Comparison of ENCODE assay signal across 28 cellular contexts in genomic region chr4:6092971-6093370, GRCh38.
"Had no signal": no experiment of that assay in that cellular context is flagged by ENCODE, and none has a peak within 500 bp of the region (broad histone marks: within the 10 kb centered on the region; RNA-seq: fewer than 3 reads in every experiment).

No MANE protein-coding gene starts in this region.

- H3K27ac Mint-ChIP-seq: mesothelial cell of epicardium, nephron progenitor cell had no signal

- H2AFZ ChIP-seq: hepatocyte had no signal

- H3K79me2 ChIP-seq: hepatocyte had no signal

- H3K27me3 ChIP-seq: dorsolateral prefrontal cortex, foreskin keratinocyte, left lung, right atrium auricular region, thyroid gland, vagina had no signal

- DNase-seq: dorsolateral prefrontal cortex; effector CD4-positive, alpha-beta T cell; foreskin keratinocyte; heart left ventricle; left cardiac atrium; left lung; mesenchymal stem cell; mucosa of descending colon; naive B cell; nephron progenitor cell; nucleus accumbens; stimulated activated CD4-positive, alpha-beta T cell treated with anti-CD3 and anti-CD28 coated beads, Interleukin-12 subunit alpha, Interleukin-12 subunit beta, amount 100 ng/mL, for 4 hours; stimulated activated CD4-positive, alpha-beta T cell treated with anti-CD3 and anti-CD28 coated beads, Interleukin-1b, Interleukin-23, amount 100 ng/mL, for 48 hours; stimulated activated CD4-positive, alpha-beta T cell treated with anti-CD3 and anti-CD28 coated beads, Interleukin-4, amount 100 ng/mL, for 1 hour; stimulated activated CD8-positive, alpha-beta memory T cell treated with anti-CD3 and anti-CD28 coated beads, Interleukin-4, amount 100 ng/mL, for 48 hours; stimulated activated naive CD4-positive, alpha-beta T cell; stomach; trophoblast cell had no signal

- H3K36me3 ChIP-seq: esophagus muscularis mucosa, gastroesophageal sphincter, heart left ventricle, left lung, prostate gland, right atrium auricular region, stomach, thyroid gland, vagina had no signal

- H3K4me1 Mint-ChIP-seq: mesothelial cell of epicardium had no signal

- H3K9me3 Mint-ChIP-seq: mesothelial cell of epicardium, nephron progenitor cell had no signal

- ATAC-seq: foreskin keratinocyte, gastroesophageal sphincter, heart left ventricle, left cardiac atrium, left lung, mucosa of descending colon, sciatic nerve had no signal

- H3K4me1 ChIP-seq: esophagus muscularis mucosa, foreskin keratinocyte, gastroesophageal sphincter, heart left ventricle, left lung, prostate gland, right atrium auricular region, vagina had no signal

- H3K9me3 ChIP-seq: esophagus muscularis mucosa, gastroesophageal sphincter, heart left ventricle, left lung, mucosa of descending colon, prostate gland, right atrium auricular region, stomach, thyroid gland, vagina had no signal

- H3K27ac ChIP-seq: esophagus muscularis mucosa, foreskin keratinocyte, gastroesophageal sphincter, heart left ventricle, hepatocyte, left lung, prostate gland, right atrium auricular region, stomach, thyroid gland, vagina had no signal

- H3K4me2 ChIP-seq: hepatocyte, smooth muscle cell had no signal

- H3K36me3 Mint-ChIP-seq: mesothelial cell of epicardium, naive B cell had no signal

- H3K4me3 ChIP-seq: dorsolateral prefrontal cortex, esophagus muscularis mucosa, gastroesophageal sphincter, heart left ventricle, hepatocyte, left lung, mucosa of descending colon, prostate gland, right atrium auricular region, smooth muscle cell, stomach, thyroid gland, vagina had no signal

- H3K4me3 Mint-ChIP-seq: mesothelial cell of epicardium, nephron progenitor cell had no signal
